ENCODE assay signal across 1 cellular context in genomic region chr7:143434660-143435059, GRCh38.
TF ChIP-seq lines count a peak whose summit lies in the region.

No MANE protein-coding gene starts in this region.

TF ChIP-seq in A549, 52 proteins besides CTCF, POLR2A, EP300 and RAD21 (continued from another document):
- no peak for TF ChIP-seq ATOH8 (CRISPR knock-in tag; IDR thresholded peaks at IDR 0.05; ENCODE audit: low read depth)
TF ChIP-seq in A549: peak in this region for 0.
